11 cellular contexts compared by ENCODE assay signal in the genomic region with DNA sequence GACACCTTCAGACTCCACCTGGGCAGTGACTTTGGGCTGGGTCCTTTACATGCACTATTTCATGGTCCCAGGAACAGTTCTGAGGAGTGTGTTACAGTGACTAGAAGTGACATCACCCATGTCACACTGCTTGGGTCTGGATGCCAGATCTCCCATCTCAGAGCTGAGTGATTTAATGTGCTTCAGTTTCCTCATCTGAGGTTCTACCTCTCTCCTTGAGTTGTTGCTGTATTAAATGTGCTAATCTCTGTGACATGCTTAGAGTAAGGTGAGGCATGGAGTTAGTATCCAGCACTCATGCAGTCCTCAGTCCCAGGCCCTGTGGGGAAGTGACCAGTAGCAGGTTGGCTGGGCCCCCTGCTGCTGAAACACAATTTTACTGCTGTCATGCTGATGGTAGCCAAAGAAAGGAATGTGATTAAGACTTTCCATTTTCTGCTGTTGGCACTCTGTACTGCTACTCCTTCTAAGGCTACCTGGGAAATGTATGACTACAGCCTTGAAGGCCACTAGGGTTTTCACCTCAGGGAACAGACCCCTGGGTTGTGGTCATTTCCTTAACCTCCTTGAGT.
DNase-seq lines count a peak whose midpoint lies in the region; ATAC-seq, FAIRE-seq and TF ChIP-seq lines count a peak whose summit lies in the region.
"Had no signal": no experiment of that assay in that cellular context is flagged by ENCODE, and none has a peak within 500 bp of the region (broad histone marks: within the 10 kb centered on the region; RNA-seq: fewer than 3 reads in every experiment).

No MANE protein-coding gene starts in this region.

- no peak overlapping the region for H3K4me3 ChIP-seq in colonic mucosa
- H3K4me3 ChIP-seq: A549, PC-9 had no signal

- no peaks in the 10 kb centered on the region for H3K4me1 ChIP-seq in colonic mucosa
- H3K4me1 ChIP-seq: A549 had no signal

- H3K36me3 ChIP-seq in colonic mucosa: no peaks in the 10 kb centered on the region

- ATAC-seq in activated CD4-positive, CD25-positive, alpha-beta regulatory T cell treated with anti-CD3 and anti-CD28 coated beads, Interleukin-2, amount 50 U/mL, for 24 hours: peak; percentile 55 to 66
- ATAC-seq in GM21786 (IDR thresholded peaks at IDR 0.05; ENCODE audit: unreplicated experiment) (peak; percentile 20), naive B cell (ENCODE audit: low read depth in 2 of 2) (peak; percentile 26 to 30)
- ATAC-seq: A549 had no signal

- no peak overlapping the region for H3K9ac ChIP-seq in colonic mucosa (ENCODE audit: low read depth in 2 of 2, low read length in 2 of 2)

- intact Hi-C loops in colonic mucosa (cut with DNase I): no loop called here

- H3K27me3 ChIP-seq in colonic mucosa: no peaks in the 10 kb centered on the region

- H3K27ac Mint-ChIP-seq in naive B cell: peak overlapping the region; percentile 75 to 97 (median 92)
- no peak overlapping the region for H3K27ac Mint-ChIP-seq in HFFc6

- TF ChIP-seq CTCF in colonic mucosa (IDR thresholded peaks at IDR 0.05) (no peak), HFFc6 (IDR thresholded peaks at IDR 0.05) (no peak)

- no peaks in the 10 kb centered on the region for H3K9me3 ChIP-seq in colonic mucosa
- H3K9me3 ChIP-seq: A549 had no signal

- H3K4me3 Mint-ChIP-seq in naive B cell (peak overlapping the region; percentile 46 to 85 (median 78)), HFFc6 (no peak overlapping the region)

- H3K27me3 Mint-ChIP-seq in naive B cell (no peaks in the 10 kb centered on the region), HFFc6 (ENCODE audit: insufficient read depth) (peaks cover 4% of the 10 kb centered on the region; the same call in 1 of the 2 replicates)

- no peak for FAIRE-seq in RCC 7860 (lab: Jason Lieb, UNC)
- FAIRE-seq: A549 had no signal

- DNase-seq in activated CD4-positive, CD25-positive, alpha-beta regulatory T cell treated with anti-CD3 and anti-CD28 coated beads, Interleukin-2, amount 50 U/mL, for 72 hours: no peak
- peak; percentile 7 for DNase-seq in RCC 7860 (ENCODE audit: low spot score)
- DNase-seq in naive B cell: no peak
- DNase-seq in colonic mucosa: no peak
- no peak for DNase-seq in HFFc6
- no peak for DNase-seq in UCSD-AML1 (lab: John Stamatoyannopoulos, UW; ENCODE audit: unreplicated experiment)
- DNase-seq: PC-9, trophoblast cell had no signal

- peaks cover 6 to 15% of the 10 kb centered on the region in 2 donors for H3K36me3 Mint-ChIP-seq in naive B cell
- H3K36me3 Mint-ChIP-seq in HFFc6 (ENCODE audit: low read depth): peaks cover 5% of the 10 kb centered on the region; the same call in 1 of the 2 replicates

- H3K4me1 Mint-ChIP-seq in naive B cell: peaks cover 39 to 66% (median 55%) of the 10 kb centered on the region in 3 donors
- no peaks in the 10 kb centered on the region for H3K4me1 Mint-ChIP-seq in HFFc6 (ENCODE audit: low read depth)

- no peak overlapping the region for H3K27ac ChIP-seq in colonic mucosa
- H3K27ac ChIP-seq: A549, PC-9 had no signal

- H3K9me3 Mint-ChIP-seq in naive B cell (peaks cover 2 to 17% (median 10%) of the 10 kb centered on the region in 7 donors), HFFc6 (peaks cover 9% of the 10 kb centered on the region)
